In genomic region chr3:89000886-89001285, GRCh38 we compare ENCODE assay signal across 24 cellular contexts.
A peak's percentile ranks its signal among the peaks of the same experiment; 100 is the strongest.
DNase-seq lines count a peak whose midpoint lies in the region; ATAC-seq and TF ChIP-seq lines count a peak whose summit lies in the region.
"Had no signal": no experiment of that assay in that cellular context is flagged by ENCODE, and none has a peak within 500 bp of the region (broad histone marks: within the 10 kb centered on the region; RNA-seq: fewer than 3 reads in every experiment).

No MANE protein-coding gene starts in this region.

- H4K91ac ChIP-seq in mesenchymal stem cell (ENCODE audit: low read length): no peak overlapping the region

- no peak overlapping the region for H2AFZ ChIP-seq in mesenchymal stem cell (ENCODE audit: low read depth, low read length)

- no peak overlapping the region for H3K4me2 ChIP-seq in mesenchymal stem cell (ENCODE audit: low read length, poor library complexity, severe bottlenecking)
- H3K4me2 ChIP-seq: BLaER1 treated with 17β-estradiol and CSF1 and Interleukin-3, amounts not matched to agents 10 nM and 100 nM had no signal

- 83% methylated on average over 1 of the region's 1 CpG for WGBS in mesenchymal stem cell

- no peak overlapping the region for H3K14ac ChIP-seq in mesenchymal stem cell (ENCODE audit: low read length in 2 of 2)

- H2BK5ac ChIP-seq in mesenchymal stem cell (ENCODE audit: low read depth, low read length, poor library complexity, severe bottlenecking): no peak overlapping the region

- TF ChIP-seq CTCF in cardiac fibroblast (IDR thresholded peaks at IDR 0.05; ENCODE audit: low read depth, low read length) (no peak), foreskin keratinocyte (conservative IDR thresholded peaks at IDR 0.05) (no peak)

- no peaks in the 10 kb centered on the region for H3K27me3 ChIP-seq in mesenchymal stem cell (ENCODE audit: control insufficient read depth in 1 of 2, insufficient read depth in 1 of 2, low read length in 2 of 2)
- no peaks in the 10 kb centered on the region for H3K27me3 ChIP-seq in foreskin keratinocyte
- H3K27me3 ChIP-seq: BLaER1 treated with 17β-estradiol and CSF1 and Interleukin-3, amounts not matched to agents 10 nM and 100 nM; left lung; neutrophil; SJSA1; tibial artery had no signal

- no peak overlapping the region for H4K8ac ChIP-seq in mesenchymal stem cell (ENCODE audit: low read length)

- H3K18ac ChIP-seq in mesenchymal stem cell (ENCODE audit: low read depth in 1 of 2, low read length in 2 of 2): no peak overlapping the region

- H3K79me1 ChIP-seq in mesenchymal stem cell (replicated peaks; ENCODE audit: low read length, poor library complexity, severe bottlenecking): no peaks in the 10 kb centered on the region

- no peak overlapping the region for H3K23ac ChIP-seq in mesenchymal stem cell (ENCODE audit: low read length in 2 of 2)

- H2BK15ac ChIP-seq in mesenchymal stem cell (ENCODE audit: low read depth, poor library complexity, severe bottlenecking): no peak overlapping the region

- no peaks in the 10 kb centered on the region for H3K36me3 ChIP-seq in mesenchymal stem cell (ENCODE audit: control insufficient read depth in 1 of 2, insufficient read depth in 2 of 2, low read depth in 1 of 2, low read length in 2 of 2)
- H3K36me3 ChIP-seq: BLaER1 treated with 17β-estradiol and CSF1 and Interleukin-3, amounts not matched to agents 10 nM and 100 nM; left lung; neutrophil; prostate gland; SJSA1; tibial artery had no signal

- H3K27ac ChIP-seq in mesenchymal stem cell (ENCODE audit: low read length, poor library complexity, severe bottlenecking) (no peak overlapping the region), foreskin keratinocyte (no peak overlapping the region)
- H3K27ac ChIP-seq: BLaER1 treated with 17β-estradiol and CSF1 and Interleukin-3, amounts not matched to agents 10 nM and 100 nM; left lung; neutrophil; prostate gland; SJSA1; tibial artery had no signal

- H3K9ac ChIP-seq in mesenchymal stem cell (ENCODE audit: low read length): no peak overlapping the region
- H3K9ac ChIP-seq: BLaER1 treated with 17β-estradiol and CSF1 and Interleukin-3, amounts not matched to agents 10 nM and 100 nM had no signal

- H3K4me3 ChIP-seq in cardiac fibroblast (replicated peaks in 1 of 2; ENCODE audit: low read depth in 2 of 2, low read length in 2 of 2) (no peak overlapping the region), mesenchymal stem cell (ENCODE audit: insufficient read depth in 1 of 2, low read depth in 1 of 2, low read length in 2 of 2) (no peak overlapping the region)
- H3K4me3 ChIP-seq: BLaER1 treated with 17β-estradiol and CSF1 and Interleukin-3, amounts not matched to agents 10 nM and 100 nM; left lung; prostate gland; SJSA1; tibial artery had no signal

- H3K4ac ChIP-seq in mesenchymal stem cell (ENCODE audit: low read depth in 1 of 2, low read length in 2 of 2): no peak overlapping the region

- DNase-seq in COR-L47 (lab: John Stamatoyannopoulos, UW): peak; percentile 8
- peak; percentile 7 for DNase-seq in OCI-M1 (lab: John Stamatoyannopoulos, UW)
- DNase-seq in cardiac fibroblast (ENCODE audit: low read depth in 2 of 2): peak; percentile 4 to 66
- DNase-seq in mesenchymal stem cell: peak; percentile 7
- no peak for DNase-seq in foreskin keratinocyte
- DNase-seq: activated CD4-positive, alpha-beta T cell treated with anti-CD3 and anti-CD28 coated beads, Interleukin-2, amount 50 U/mL, for 48 hours; activated naive CD4-positive, alpha-beta T cell treated with anti-CD3 and anti-CD28 coated beads for 36 hours; amniotic stem cell; Caco-2; DMS79 treated with DMSO at 0.1 percent for 48 hours; left lung; NCI-H1092; NCI-H187 treated with DMSO at 0.1 percent for 48 hours; NCI-H69; T-cell; tibial artery had no signal

- ATAC-seq in GM18498 (IDR thresholded peaks at IDR 0.05; ENCODE audit: unreplicated experiment): no peak
- no peak for ATAC-seq in GM21390 (IDR thresholded peaks at IDR 0.05; ENCODE audit: unreplicated experiment)
- no peak for ATAC-seq in foreskin keratinocyte
- ATAC-seq: activated CD4-positive, CD25-positive, alpha-beta regulatory T cell treated with anti-CD3 and anti-CD28 coated beads, Interleukin-2, amount 50 U/mL, for 24 hours; HCT116; left lung; T-cell had no signal

- H3K9me3 ChIP-seq in mesenchymal stem cell (ENCODE audit: control insufficient read depth, low read length): peaks cover 5% of the 10 kb centered on the region
- H3K9me3 ChIP-seq: Caco-2, left lung, neutrophil, prostate gland, SJSA1 had no signal

- no peak overlapping the region for H2BK12ac ChIP-seq in mesenchymal stem cell (ENCODE audit: low read length in 2 of 2)

- no peak overlapping the region for H2AK5ac ChIP-seq in mesenchymal stem cell (ENCODE audit: low read length, severe bottlenecking)

- H2BK120ac ChIP-seq in mesenchymal stem cell (ENCODE audit: low read depth, low read length): no peak overlapping the region

- no peaks in the 10 kb centered on the region for H3K4me1 ChIP-seq in mesenchymal stem cell (ENCODE audit: control insufficient read depth, insufficient read depth, low read depth, low read length)
- H3K4me1 ChIP-seq in foreskin keratinocyte: no peaks in the 10 kb centered on the region
- H3K4me1 ChIP-seq: BLaER1 treated with 17β-estradiol and CSF1 and Interleukin-3, amounts not matched to agents 10 nM and 100 nM; Caco-2; left lung; prostate gland; SJSA1; tibial artery had no signal

Comparison
In these comparisons a context has a peak if more than half of its experiments do, and no peak if none do; other contexts are left out.
1. DNase-seq: peak in COR-L47 (single experiment), OCI-M1 (single experiment), cardiac fibroblast (2 of 2) and mesenchymal stem cell (single experiment); none in foreskin keratinocyte (0 of 2).